8 cellular contexts compared by ENCODE assay signal in the genomic region with DNA sequence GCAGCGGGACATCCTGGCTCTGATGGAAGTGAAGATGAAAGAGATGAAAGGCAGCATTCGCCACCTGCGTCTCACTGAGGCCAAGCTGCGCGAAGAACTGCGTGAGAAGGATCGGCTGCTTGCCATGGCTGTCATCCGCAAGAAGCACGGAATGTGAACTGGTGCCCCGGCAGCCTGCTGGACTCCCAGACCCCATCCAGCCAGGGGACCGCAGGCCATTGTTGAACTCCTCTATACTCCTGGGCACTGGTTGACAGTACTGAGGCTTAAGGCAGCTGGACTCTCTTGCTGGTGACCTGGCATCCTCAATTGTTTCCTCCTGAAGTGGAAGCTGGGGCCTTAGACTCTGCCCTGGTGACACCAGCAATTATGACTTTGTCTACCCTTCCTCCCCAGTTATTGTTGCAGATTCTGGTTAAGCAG. TPM values are rescaled to one million over a fixed set of nuclear protein-coding genes. Genes with fewer than 3 reads are reported as not detected.
A peak's percentile ranks its signal among the peaks of the same experiment; 100 is the strongest.
DNase-seq lines count a peak whose midpoint lies in the region; ATAC-seq and TF ChIP-seq lines count a peak whose summit lies in the region.

No MANE protein-coding gene starts in this region.

- TF ChIP-seq POLR2A in prostate gland (IDR thresholded peaks at IDR 0.05): no peak

- in situ Hi-C loops in Panc1 (cut with HindIII; ENCODE audit: low pct_unique_long_range_greater_than_20kb, low sequenced_read_pairs): no loop called here

- TF ChIP-seq CTCF in Panc1 (IDR thresholded peaks at IDR 0.05) (no peak), prostate gland (IDR thresholded peaks at IDR 0.05) (no peak)

- WGBS in esophagus, 2 donors: 3 to 7% methylated on average over 11 of the region's 11 CpGs
- 5% methylated on average over 11 of the region's 11 CpGs for WGBS in prostate gland

- CTCF ChIA-PET in Panc1 (lab: Charles Lee): interaction anchor here (0.5 to 1.3 kb wide), 3 partner anchors 27 to 264 kb away, joined by 3 to 5 read pairs (median 3); no protein-coding TSS in a partner anchor

- H3K9me3 ChIP-seq in Panc1 (ENCODE audit: control insufficient read depth, insufficient read depth, low read depth, low read length) (no peaks in the 10 kb centered on the region), esophagus (ENCODE audit: control insufficient read depth in 2 of 2, insufficient read depth in 1 of 2, low read depth in 1 of 2, low read length in 1 of 2) (no peaks in the 10 kb centered on the region), prostate gland (no peaks in the 10 kb centered on the region)

- DNase-seq in ELR (ENCODE audit: low read depth) (peak; percentile 59), Panc1 (ENCODE audit: low read depth, low spot score) (no peak), prostate gland (ENCODE audit: low spot score) (no peak), NCI-H2171 (lab: John Stamatoyannopoulos, UW) (no peak), amniotic stem cell (lab: John Stamatoyannopoulos, UW) (no peak)
- no peak for DNase-seq in stimulated activated CD4-positive, alpha-beta T cell treated with anti-CD3 and anti-CD28 coated beads, Interleukin-4, amount 100 ng/mL, for 24 hours

- no peak for ATAC-seq in Panc1
- no peak for ATAC-seq in HG02884 (IDR thresholded peaks at IDR 0.05; ENCODE audit: unreplicated experiment)

- no TSS peak for BruUV-seq in Panc1 (replicated peaks; lab: Mats Ljungman, UMichigan)

- H3K36me3 ChIP-seq in Panc1 (ENCODE audit: control insufficient read depth, insufficient read depth, low read length) (no peaks in the 10 kb centered on the region; the same call in none of the 2 replicates), esophagus (ENCODE audit: control insufficient read depth in 2 of 2, insufficient read depth in 2 of 2, low read length in 1 of 2) (no peaks in the 10 kb centered on the region), prostate gland (no peaks in the 10 kb centered on the region)

- POLR2A ChIA-PET in Panc1 (lab: Charles Lee): no interaction called here

- peak overlapping the region; percentile 54 for H3K27ac ChIP-seq in Panc1 (ENCODE audit: low read length)
- H3K27ac ChIP-seq in esophagus (ENCODE audit: low read depth in 2 of 2, low read length in 1 of 2): peak overlapping the region; percentile 100
- H3K27ac ChIP-seq in prostate gland: peak overlapping the region; percentile 100

- H3K4me1 ChIP-seq in Panc1 (ENCODE audit: control insufficient read depth, insufficient read depth, low read length) (peaks cover 26% of the 10 kb centered on the region), esophagus (ENCODE audit: control insufficient read depth in 2 of 2, insufficient read depth in 2 of 2, low read length in 1 of 2) (peaks cover 3 to 24% of the 10 kb centered on the region in 2 donors), prostate gland (replicated peaks) (peaks cover 15% of the 10 kb centered on the region)

- no peaks in the 10 kb centered on the region for H3K27me3 ChIP-seq in Panc1 (ENCODE audit: control insufficient read depth, insufficient read depth, low read length)
- no peaks in the 10 kb centered on the region for H3K27me3 ChIP-seq in esophagus (ENCODE audit: control insufficient read depth in 1 of 2, insufficient read depth in 2 of 2, low read length in 2 of 2)
- no peaks in the 10 kb centered on the region for H3K27me3 ChIP-seq in prostate gland (replicated peaks; ENCODE audit: insufficient read depth)

- H3K4me3 ChIP-seq in Panc1 (ENCODE audit: low read depth in 2 of 2, low read length in 2 of 2) (peak overlapping the region; percentile 69), esophagus (ENCODE audit: low read depth in 1 of 2, low read length in 2 of 2) (peak overlapping the region; percentile 78 to 90), prostate gland (peak overlapping the region; percentile 86 to 91)

- intact Hi-C loops in Panc1 (cut with micrococcal nuclease; ENCODE audit: unreplicated experiment) (no loop called here), prostate gland (cut with DNase I) (loop anchor here (5.0 kb wide), 1 partner anchor 181 kb away; the partner anchor contains the start of genes ACD and PARD6A)

RNA-seq across cellular contexts. Expression of gene THAP11, which starts 1.2 kb away (rescaled TPM):
- 27.3 TPM for total RNA-seq in Panc1 (2021; ENCODE audit: unreplicated experiment)
- polyA plus RNA-seq in Panc1 (2012; ENCODE audit: insufficient read length): 31.5 TPM
- polyA plus RNA-seq in esophagus: 10 to 100 TPM in 1 of 2 donors, 1 to 10 TPM in 1; 6.8 to 17.9 TPM
- total RNA-seq in prostate gland: 10 to 100 TPM; 60.2 to 78.6 TPM

RNA-seq across cellular contexts. Expression of gene NUTF2, which starts 3.4 kb away (rescaled TPM):
- total RNA-seq in Panc1 (2021; ENCODE audit: unreplicated experiment) (119 TPM), prostate gland (100 to 1,000 TPM in 1 of 2 donors, 10 to 100 TPM in 1; 61.5 to 234 TPM)
- polyA plus RNA-seq in Panc1 (2012; ENCODE audit: insufficient read length): 166 TPM
- polyA plus RNA-seq in esophagus: 100 to 1,000 TPM in 1 of 2 donors, 10 to 100 TPM in 1; 95.4 to 109 TPM

RNA-seq across cellular contexts. Expression of gene CENPT, which starts 4.1 kb away (rescaled TPM):
- 43.4 TPM for total RNA-seq in Panc1 (2021; ENCODE audit: unreplicated experiment)
- 27.6 TPM for polyA plus RNA-seq in Panc1 (2012; ENCODE audit: insufficient read length)
- polyA plus RNA-seq in esophagus: 10 to 100 TPM; 35.5 to 65.0 TPM
- total RNA-seq in prostate gland: 10 to 100 TPM; 28.1 to 69.2 TPM

RNA-seq across cellular contexts. Expression of gene EDC4, which starts 29.5 kb away (rescaled TPM):
- total RNA-seq in Panc1 (2021; ENCODE audit: unreplicated experiment): 85.3 TPM
- 80.8 TPM for polyA plus RNA-seq in Panc1 (2012; ENCODE audit: insufficient read length)
- 10 to 100 TPM; 26.9 to 27.7 TPM for polyA plus RNA-seq in esophagus
- total RNA-seq in prostate gland: 10 to 100 TPM; 47.3 to 76.5 TPM

RNA-seq across cellular contexts. Expression of gene TSNAXIP1, which starts 36.7 kb away (rescaled TPM):
- 1.6 TPM for total RNA-seq in Panc1 (2021; ENCODE audit: unreplicated experiment)
- 2.5 TPM for polyA plus RNA-seq in Panc1 (2012; ENCODE audit: insufficient read length)
- 1 to 10 TPM in 1 of 2 donors, under 1 TPM in 1; 0.72 to 1.8 TPM for polyA plus RNA-seq in esophagus
- total RNA-seq in prostate gland: 1 to 10 TPM; 2.1 to 8.0 TPM
